In genomic region chr10:72011468-72011867, GRCh38 we compare ENCODE assay signal across 2 cellular contexts.
TF ChIP-seq lines count a peak whose summit lies in the region.

No MANE protein-coding gene starts in this region.

TF ChIP-seq in HepG2, 621 proteins besides CTCF, POLR2A, EP300 and RAD21:
- TF ChIP-seq ZNF260 (CRISPR knock-in tag; IDR thresholded peaks at IDR 0.05; ENCODE audit: borderline replicate concordance, low read depth), result no peak
- TF ChIP-seq ZNF354B (CRISPR knock-in tag; IDR thresholded peaks at IDR 0.05), result no peak
- TF ChIP-seq HNRNPL (IDR thresholded peaks at IDR 0.05; ENCODE audit: low read depth, low read length), result 0 out of 2 replicates have a peak, but pooled peaks have one; percentile 46
- TF ChIP-seq, protein P1, sequence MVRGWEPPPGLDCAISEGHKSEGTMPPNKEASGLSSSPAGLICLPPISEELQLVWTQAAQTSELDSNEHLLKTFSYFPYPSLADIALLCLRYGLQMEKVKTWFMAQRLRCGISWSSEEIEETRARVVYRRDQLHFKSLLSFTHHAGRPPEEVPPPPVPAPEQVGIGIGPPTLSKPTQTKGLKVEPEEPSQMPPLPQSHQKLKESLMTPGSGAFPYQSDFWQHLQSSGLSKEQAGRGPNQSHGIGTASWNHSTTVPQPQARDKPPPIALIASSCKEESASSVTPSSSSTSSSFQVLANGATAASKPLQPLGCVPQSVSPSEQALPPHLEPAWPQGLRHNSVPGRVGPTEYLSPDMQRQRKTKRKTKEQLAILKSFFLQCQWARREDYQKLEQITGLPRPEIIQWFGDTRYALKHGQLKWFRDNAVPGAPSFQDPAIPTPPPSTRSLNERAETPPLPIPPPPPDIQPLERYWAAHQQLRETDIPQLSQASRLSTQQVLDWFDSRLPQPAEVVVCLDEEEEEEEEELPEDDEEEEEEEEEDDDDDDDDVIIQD (CRISPR knock-in tag; IDR thresholded peaks at IDR 0.05; ENCODE audit: low read depth), result no peak
- TF ChIP-seq, protein P2, sequence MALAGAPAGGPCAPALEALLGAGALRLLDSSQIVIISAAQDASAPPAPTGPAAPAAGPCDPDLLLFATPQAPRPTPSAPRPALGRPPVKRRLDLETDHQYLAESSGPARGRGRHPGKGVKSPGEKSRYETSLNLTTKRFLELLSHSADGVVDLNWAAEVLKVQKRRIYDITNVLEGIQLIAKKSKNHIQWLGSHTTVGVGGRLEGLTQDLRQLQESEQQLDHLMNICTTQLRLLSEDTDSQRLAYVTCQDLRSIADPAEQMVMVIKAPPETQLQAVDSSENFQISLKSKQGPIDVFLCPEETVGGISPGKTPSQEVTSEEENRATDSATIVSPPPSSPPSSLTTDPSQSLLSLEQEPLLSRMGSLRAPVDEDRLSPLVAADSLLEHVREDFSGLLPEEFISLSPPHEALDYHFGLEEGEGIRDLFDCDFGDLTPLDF (CRISPR knock-in tag; IDR thresholded peaks at IDR 0.05), result no peak
- no peak for TF ChIP-seq HNRNPK (IDR thresholded peaks at IDR 0.05; ENCODE audit: low read depth, low read length, poor library complexity, severe bottlenecking)
- TF ChIP-seq ZBTB33 (CRISPR knock-in tag; IDR thresholded peaks at IDR 0.05), result 0 out of 2 replicates have a peak, but pooled peaks have one; percentile 41
- no peak for TF ChIP-seq GRHL1 (CRISPR knock-in tag; conservative IDR thresholded peaks at IDR 0.05)
- TF ChIP-seq MTA3 (CRISPR knock-in tag; IDR thresholded peaks at IDR 0.05), result no peak
- TF ChIP-seq ZNF687 (CRISPR knock-in tag; IDR thresholded peaks at IDR 0.05), result peak; percentile 23; the same call in 1 of the 2 replicates

TF ChIP-seq in SK-N-SH, 30 proteins besides CTCF, POLR2A, EP300 and RAD21:
- no peak for TF ChIP-seq MAX (IDR thresholded peaks at IDR 0.05; ENCODE audit: low read depth)
- TF ChIP-seq RCOR1 (IDR thresholded peaks at IDR 0.05; ENCODE audit: low read length), result no peak
- no peak for TF ChIP-seq NFIC (IDR thresholded peaks at IDR 0.05; ENCODE audit: borderline replicate concordance)
- TF ChIP-seq, protein P3, sequence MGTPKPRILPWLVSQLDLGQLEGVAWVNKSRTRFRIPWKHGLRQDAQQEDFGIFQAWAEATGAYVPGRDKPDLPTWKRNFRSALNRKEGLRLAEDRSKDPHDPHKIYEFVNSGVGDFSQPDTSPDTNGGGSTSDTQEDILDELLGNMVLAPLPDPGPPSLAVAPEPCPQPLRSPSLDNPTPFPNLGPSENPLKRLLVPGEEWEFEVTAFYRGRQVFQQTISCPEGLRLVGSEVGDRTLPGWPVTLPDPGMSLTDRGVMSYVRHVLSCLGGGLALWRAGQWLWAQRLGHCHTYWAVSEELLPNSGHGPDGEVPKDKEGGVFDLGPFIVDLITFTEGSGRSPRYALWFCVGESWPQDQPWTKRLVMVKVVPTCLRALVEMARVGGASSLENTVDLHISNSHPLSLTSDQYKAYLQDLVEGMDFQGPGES (IDR thresholded peaks at IDR 0.05; ENCODE audit: low read depth, low read length), result no peak
- no peak for TF ChIP-seq TEAD4 (IDR thresholded peaks at IDR 0.05; ENCODE audit: borderline replicate concordance, insufficient read depth)
- no peak for TF ChIP-seq RFX5 (IDR thresholded peaks at IDR 0.05; ENCODE audit: low read length)
- no peak for TF ChIP-seq ZBTB33 (IDR thresholded peaks at IDR 0.05; ENCODE audit: borderline replicate concordance, low read depth)
- TF ChIP-seq FOSL2 (IDR thresholded peaks at IDR 0.05; ENCODE audit: borderline replicate concordance, low read depth), result no peak
- TF ChIP-seq GABPA (IDR thresholded peaks at IDR 0.05; ENCODE audit: low read depth), result no peak
- TF ChIP-seq NRF1 (IDR thresholded peaks at IDR 0.05; ENCODE audit: low read depth, low read length), result no peak
- no peak for TF ChIP-seq SMC3 (IDR thresholded peaks at IDR 0.05; ENCODE audit: low read depth, low read length)
